Comparison of ENCODE assay signal across 8 cellular contexts in genomic region chr2:215002500-215002899, GRCh38.
A peak's percentile ranks its signal among the peaks of the same experiment; 100 is the strongest.
DNase-seq lines count a peak whose midpoint lies in the region; ATAC-seq, FAIRE-seq and TF ChIP-seq lines count a peak whose summit lies in the region.

No MANE protein-coding gene starts in this region.

- H3K4me1 ChIP-seq in cardiac muscle cell (ENCODE audit: low read depth): no peaks in the 10 kb centered on the region
- no peaks in the 10 kb centered on the region for H3K4me1 ChIP-seq in pancreas

- 11 to 25% methylated on average over 5 of the region's 5 CpGs for WGBS in pancreas, 2 donors

- H3K4me3 ChIP-seq in cardiac muscle cell: no peak overlapping the region
- no peak overlapping the region for H3K4me3 ChIP-seq in pancreas

- H3K27me3 ChIP-seq in cardiac muscle cell (no peaks in the 10 kb centered on the region), pancreas (peaks cover 0 to 4% (median 0%) of the 10 kb centered on the region in 4 donors)

- H3K27ac ChIP-seq in cardiac muscle cell (no peak overlapping the region), pancreas (no peak overlapping the region)

- H3K36me3 ChIP-seq in cardiac muscle cell (no peaks in the 10 kb centered on the region), pancreas (no peaks in the 10 kb centered on the region)

- H3K9me3 ChIP-seq in cardiac muscle cell (ENCODE audit: low read depth) (no peaks in the 10 kb centered on the region), pancreas (no peaks in the 10 kb centered on the region)

- DNase-seq in cardiac muscle cell (ENCODE audit: low read depth in 1 of 2, low spot score in 1 of 2) (peak; percentile 73 to 78), Right ventricle myocardium inferior (ENCODE audit: missing footprints) (no peak), NCI-H82 treated with DMSO at 0.1 percent for 48 hours (lab: John Stamatoyannopoulos, UW; ENCODE audit: unreplicated experiment) (peak; percentile 56), epidermal melanocyte (ENCODE audit: insufficient read length, low spot score) (peak; percentile 22), pancreas (peak in 1 of 6 donors; percentile 20)
- DNase-seq in stimulated activated naive CD4-positive, alpha-beta T cell treated with Interleukin-2 at 50 U/mL for 16 hours (lab: John Stamatoyannopoulos, UW): no peak

- ATAC-seq in Right ventricle myocardium inferior (no peak), HG03025 (IDR thresholded peaks at IDR 0.05; ENCODE audit: low FRiP score, unreplicated experiment) (peak; percentile 57), pancreas (peak in 3 of 4 donors; percentile 38 to 73 (median 52)), HG02678 (IDR thresholded peaks at IDR 0.05; ENCODE audit: unreplicated experiment) (no peak)

- intact Hi-C loops in Right ventricle myocardium inferior (cut with DNase I): loop anchor here (10.0 kb wide), 1 partner anchor 1198 kb away; no protein-coding TSS in a partner anchor
- intact Hi-C loops in pancreas (cut with DNase I): no loop called here

- TF ChIP-seq CTCF in cardiac muscle cell (IDR thresholded peaks at IDR 0.05; ENCODE audit: low read depth, low read length): peak; percentile 55
- TF ChIP-seq CTCF in pancreas (IDR thresholded peaks at IDR 0.05): peak in 2 of 4 donors; percentile 28 to 41

- FAIRE-seq in pancreas (lab: Jason Lieb, UNC): no peak

Comparison
In these comparisons a context has a peak if more than half of its experiments do, and no peak if none do; other contexts are left out.
1. DNase-seq: peak in cardiac muscle cell (2 of 2), NCI-H82 treated with DMSO at 0.1 percent for 48 hours (single experiment) and epidermal melanocyte (single experiment); none in Right ventricle myocardium inferior (single experiment) and stimulated activated naive CD4-positive, alpha-beta T cell treated with Interleukin-2 at 50 U/mL for 16 hours (single experiment).
2. ATAC-seq: peak in HG03025 (single experiment) and pancreas (3 of 4); none in Right ventricle myocardium inferior (single experiment) and HG02678 (single experiment).